ENCODE assay signal across 1 cellular context in the genomic region with DNA sequence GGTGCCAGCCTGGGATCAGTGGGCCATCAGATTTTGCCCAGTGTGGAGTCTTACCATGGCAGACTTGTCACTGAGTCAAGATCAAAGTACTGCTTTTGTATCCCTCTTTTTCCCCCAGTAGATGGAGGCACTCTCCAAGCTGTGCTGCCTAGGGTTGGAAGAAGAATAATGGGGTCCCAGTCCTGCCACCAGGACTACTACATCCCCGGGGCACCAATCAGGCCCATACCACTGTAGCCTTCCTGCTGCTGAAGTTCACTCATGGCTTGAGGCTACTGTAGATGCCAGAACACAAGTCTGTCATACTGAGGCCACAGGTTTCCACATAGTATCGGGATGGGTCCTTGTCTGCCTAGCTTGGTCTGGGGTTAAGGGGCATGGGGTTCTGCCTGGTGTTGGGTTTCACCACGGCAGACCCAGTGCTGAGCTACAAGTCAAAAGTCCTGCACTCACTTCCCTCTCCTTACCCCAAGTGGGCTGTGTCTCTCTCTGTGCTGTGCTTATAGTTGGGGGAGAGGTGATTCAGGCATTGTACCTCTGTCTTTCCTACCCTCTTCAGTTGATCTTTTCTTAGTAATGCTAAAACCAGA.
TF ChIP-seq lines count a peak whose summit lies in the region.

No MANE protein-coding gene starts in this region.

TF ChIP-seq in GM12878, 131 proteins besides CTCF, POLR2A, EP300 and RAD21 (continued from another document):
- TF ChIP-seq IKZF2 (IDR thresholded peaks at IDR 0.05) (no peak), BRCA1 (IDR thresholded peaks at IDR 0.05; ENCODE audit: low read depth, low read length) (no peak), LARP7 (IDR thresholded peaks at IDR 0.05) (no peak), FOXK2 (IDR thresholded peaks at IDR 0.05) (no peak), MTA3 (IDR thresholded peaks at IDR 0.05; ENCODE audit: borderline replicate concordance, low read length) (no peak), RFX5 (IDR thresholded peaks at IDR 0.05; ENCODE audit: low read depth, low read length) (no peak), SUZ12 (IDR thresholded peaks at IDR 0.05; ENCODE audit: unreplicated experiment) (no peak), HDAC2 (IDR thresholded peaks at IDR 0.05) (no peak), ESRRA (IDR thresholded peaks at IDR 0.05; ENCODE audit: low read length) (no peak), SRF (IDR thresholded peaks at IDR 0.05; ENCODE audit: low read depth in 2 of 2, low read length in 2 of 2) (no peak), SPI1 (IDR thresholded peaks at IDR 0.05; ENCODE audit: borderline replicate concordance, insufficient read depth, low read depth, low read length) (no peak)
- TF ChIP-seq, protein P1, sequence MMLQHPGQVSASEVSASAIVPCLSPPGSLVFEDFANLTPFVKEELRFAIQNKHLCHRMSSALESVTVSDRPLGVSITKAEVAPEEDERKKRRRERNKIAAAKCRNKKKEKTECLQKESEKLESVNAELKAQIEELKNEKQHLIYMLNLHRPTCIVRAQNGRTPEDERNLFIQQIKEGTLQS (IDR thresholded peaks at IDR 0.05; ENCODE audit: borderline replicate concordance, extremely low read depth, low read depth, low read length), result no peak
- TF ChIP-seq, protein P2, sequence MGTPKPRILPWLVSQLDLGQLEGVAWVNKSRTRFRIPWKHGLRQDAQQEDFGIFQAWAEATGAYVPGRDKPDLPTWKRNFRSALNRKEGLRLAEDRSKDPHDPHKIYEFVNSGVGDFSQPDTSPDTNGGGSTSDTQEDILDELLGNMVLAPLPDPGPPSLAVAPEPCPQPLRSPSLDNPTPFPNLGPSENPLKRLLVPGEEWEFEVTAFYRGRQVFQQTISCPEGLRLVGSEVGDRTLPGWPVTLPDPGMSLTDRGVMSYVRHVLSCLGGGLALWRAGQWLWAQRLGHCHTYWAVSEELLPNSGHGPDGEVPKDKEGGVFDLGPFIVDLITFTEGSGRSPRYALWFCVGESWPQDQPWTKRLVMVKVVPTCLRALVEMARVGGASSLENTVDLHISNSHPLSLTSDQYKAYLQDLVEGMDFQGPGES (IDR thresholded peaks at IDR 0.05), result no peak
- TF ChIP-seq, protein P3, sequence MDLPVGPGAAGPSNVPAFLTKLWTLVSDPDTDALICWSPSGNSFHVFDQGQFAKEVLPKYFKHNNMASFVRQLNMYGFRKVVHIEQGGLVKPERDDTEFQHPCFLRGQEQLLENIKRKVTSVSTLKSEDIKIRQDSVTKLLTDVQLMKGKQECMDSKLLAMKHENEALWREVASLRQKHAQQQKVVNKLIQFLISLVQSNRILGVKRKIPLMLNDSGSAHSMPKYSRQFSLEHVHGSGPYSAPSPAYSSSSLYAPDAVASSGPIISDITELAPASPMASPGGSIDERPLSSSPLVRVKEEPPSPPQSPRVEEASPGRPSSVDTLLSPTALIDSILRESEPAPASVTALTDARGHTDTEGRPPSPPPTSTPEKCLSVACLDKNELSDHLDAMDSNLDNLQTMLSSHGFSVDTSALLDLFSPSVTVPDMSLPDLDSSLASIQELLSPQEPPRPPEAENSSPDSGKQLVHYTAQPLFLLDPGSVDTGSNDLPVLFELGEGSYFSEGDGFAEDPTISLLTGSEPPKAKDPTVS (IDR thresholded peaks at IDR 0.05; ENCODE audit: low read depth, low read length), result no peak
- TF ChIP-seq, protein P4, sequence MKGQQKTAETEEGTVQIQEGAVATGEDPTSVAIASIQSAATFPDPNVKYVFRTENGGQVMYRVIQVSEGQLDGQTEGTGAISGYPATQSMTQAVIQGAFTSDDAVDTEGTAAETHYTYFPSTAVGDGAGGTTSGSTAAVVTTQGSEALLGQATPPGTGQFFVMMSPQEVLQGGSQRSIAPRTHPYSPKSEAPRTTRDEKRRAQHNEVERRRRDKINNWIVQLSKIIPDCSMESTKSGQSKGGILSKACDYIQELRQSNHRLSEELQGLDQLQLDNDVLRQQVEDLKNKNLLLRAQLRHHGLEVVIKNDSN (IDR thresholded peaks at IDR 0.05; ENCODE audit: borderline replicate concordance, extremely low read length, insufficient read depth, low read depth, low read length), result no peak
- TF ChIP-seq, protein P5, sequence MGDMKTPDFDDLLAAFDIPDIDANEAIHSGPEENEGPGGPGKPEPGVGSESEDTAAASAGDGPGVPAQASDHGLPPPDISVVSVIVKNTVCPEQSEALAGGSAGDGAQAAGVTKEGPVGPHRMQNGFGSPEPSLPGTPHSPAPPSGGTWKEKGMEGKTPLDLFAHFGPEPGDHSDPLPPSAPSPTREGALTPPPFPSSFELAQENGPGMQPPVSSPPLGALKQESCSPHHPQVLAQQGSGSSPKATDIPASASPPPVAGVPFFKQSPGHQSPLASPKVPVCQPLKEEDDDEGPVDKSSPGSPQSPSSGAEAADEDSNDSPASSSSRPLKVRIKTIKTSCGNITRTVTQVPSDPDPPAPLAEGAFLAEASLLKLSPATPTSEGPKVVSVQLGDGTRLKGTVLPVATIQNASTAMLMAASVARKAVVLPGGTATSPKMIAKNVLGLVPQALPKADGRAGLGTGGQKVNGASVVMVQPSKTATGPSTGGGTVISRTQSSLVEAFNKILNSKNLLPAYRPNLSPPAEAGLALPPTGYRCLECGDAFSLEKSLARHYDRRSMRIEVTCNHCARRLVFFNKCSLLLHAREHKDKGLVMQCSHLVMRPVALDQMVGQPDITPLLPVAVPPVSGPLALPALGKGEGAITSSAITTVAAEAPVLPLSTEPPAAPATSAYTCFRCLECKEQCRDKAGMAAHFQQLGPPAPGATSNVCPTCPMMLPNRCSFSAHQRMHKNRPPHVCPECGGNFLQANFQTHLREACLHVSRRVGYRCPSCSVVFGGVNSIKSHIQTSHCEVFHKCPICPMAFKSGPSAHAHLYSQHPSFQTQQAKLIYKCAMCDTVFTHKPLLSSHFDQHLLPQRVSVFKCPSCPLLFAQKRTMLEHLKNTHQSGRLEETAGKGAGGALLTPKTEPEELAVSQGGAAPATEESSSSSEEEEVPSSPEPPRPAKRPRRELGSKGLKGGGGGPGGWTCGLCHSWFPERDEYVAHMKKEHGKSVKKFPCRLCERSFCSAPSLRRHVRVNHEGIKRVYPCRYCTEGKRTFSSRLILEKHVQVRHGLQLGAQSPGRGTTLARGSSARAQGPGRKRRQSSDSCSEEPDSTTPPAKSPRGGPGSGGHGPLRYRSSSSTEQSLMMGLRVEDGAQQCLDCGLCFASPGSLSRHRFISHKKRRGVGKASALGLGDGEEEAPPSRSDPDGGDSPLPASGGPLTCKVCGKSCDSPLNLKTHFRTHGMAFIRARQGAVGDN (IDR thresholded peaks at IDR 0.05), result no peak
- TF ChIP-seq, protein P6, sequence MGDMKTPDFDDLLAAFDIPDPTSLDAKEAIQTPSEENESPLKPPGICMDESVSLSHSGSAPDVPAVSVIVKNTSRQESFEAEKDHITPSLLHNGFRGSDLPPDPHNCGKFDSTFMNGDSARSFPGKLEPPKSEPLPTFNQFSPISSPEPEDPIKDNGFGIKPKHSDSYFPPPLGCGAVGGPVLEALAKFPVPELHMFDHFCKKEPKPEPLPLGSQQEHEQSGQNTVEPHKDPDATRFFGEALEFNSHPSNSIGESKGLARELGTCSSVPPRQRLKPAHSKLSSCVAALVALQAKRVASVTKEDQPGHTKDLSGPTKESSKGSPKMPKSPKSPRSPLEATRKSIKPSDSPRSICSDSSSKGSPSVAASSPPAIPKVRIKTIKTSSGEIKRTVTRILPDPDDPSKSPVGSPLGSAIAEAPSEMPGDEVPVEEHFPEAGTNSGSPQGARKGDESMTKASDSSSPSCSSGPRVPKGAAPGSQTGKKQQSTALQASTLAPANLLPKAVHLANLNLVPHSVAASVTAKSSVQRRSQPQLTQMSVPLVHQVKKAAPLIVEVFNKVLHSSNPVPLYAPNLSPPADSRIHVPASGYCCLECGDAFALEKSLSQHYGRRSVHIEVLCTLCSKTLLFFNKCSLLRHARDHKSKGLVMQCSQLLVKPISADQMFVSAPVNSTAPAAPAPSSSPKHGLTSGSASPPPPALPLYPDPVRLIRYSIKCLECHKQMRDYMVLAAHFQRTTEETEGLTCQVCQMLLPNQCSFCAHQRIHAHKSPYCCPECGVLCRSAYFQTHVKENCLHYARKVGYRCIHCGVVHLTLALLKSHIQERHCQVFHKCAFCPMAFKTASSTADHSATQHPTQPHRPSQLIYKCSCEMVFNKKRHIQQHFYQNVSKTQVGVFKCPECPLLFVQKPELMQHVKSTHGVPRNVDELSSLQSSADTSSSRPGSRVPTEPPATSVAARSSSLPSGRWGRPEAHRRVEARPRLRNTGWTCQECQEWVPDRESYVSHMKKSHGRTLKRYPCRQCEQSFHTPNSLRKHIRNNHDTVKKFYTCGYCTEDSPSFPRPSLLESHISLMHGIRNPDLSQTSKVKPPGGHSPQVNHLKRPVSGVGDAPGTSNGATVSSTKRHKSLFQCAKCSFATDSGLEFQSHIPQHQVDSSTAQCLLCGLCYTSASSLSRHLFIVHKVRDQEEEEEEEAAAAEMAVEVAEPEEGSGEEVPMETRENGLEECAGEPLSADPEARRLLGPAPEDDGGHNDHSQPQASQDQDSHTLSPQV (IDR thresholded peaks at IDR 0.05), result no peak
